In genomic region chr2:137943035-137943830, GRCh38 we compare ENCODE assay signal across 20 cellular contexts. TPM values are rescaled to one million over a fixed set of nuclear protein-coding genes. Genes with fewer than 3 reads are reported as not detected.
"Had no signal": no experiment of that assay in that cellular context is flagged by ENCODE, and none has a peak within 500 bp of the region (broad histone marks: within the 10 kb centered on the region; RNA-seq: fewer than 3 reads in every experiment).

No MANE protein-coding gene starts in this region.

- H3K36me3 ChIP-seq: colonic mucosa, stomach, upper lobe of left lung had no signal

- ATAC-seq: activated CD4-positive, alpha-beta T cell treated with anti-CD3 and anti-CD28 coated beads for 36 hours; activated CD8-positive, alpha-beta T cell treated with anti-CD3 and anti-CD28 coated beads, Interleukin-2, amount 10 ng/mL, durations not matched to agents 7 days and 5 days; psoas muscle; right cardiac atrium had no signal

- H3K27me3 ChIP-seq: colonic mucosa, stomach, upper lobe of left lung had no signal

- H3K36me3 Mint-ChIP-seq: brain, naive B cell had no signal

- H3K4me3 ChIP-seq: colonic mucosa, psoas muscle, skin epidermis, stomach, upper lobe of left lung had no signal

- H3K9me3 ChIP-seq: colonic mucosa, psoas muscle, stomach, upper lobe of left lung had no signal

- DNase-seq: activated CD4-positive, alpha-beta T cell treated with anti-CD3 and anti-CD28 coated beads for 36 hours; activated CD8-positive, alpha-beta T cell treated with anti-CD3 and anti-CD28 coated beads, Interleukin-2, amount 10 ng/mL, durations not matched to agents 7 days and 5 days; activated naive CD4-positive, alpha-beta T cell treated with anti-CD3 and anti-CD28 coated beads for 36 hours; activated T-cell treated with anti-CD3 and anti-CD28 coated beads, Interleukin-2, amount 50 U/mL, for 24 hours; colonic mucosa; erythroblast; foreskin melanocyte; glutamatergic neuron; hypothalamus; islet precursor cell; naive B cell; psoas muscle; right cardiac atrium; stimulated activated CD4-positive, alpha-beta T cell treated with anti-CD3 and anti-CD28 coated beads, Interleukin-4, amount 100 ng/mL, for 1 hour; stomach; T-helper 2 cell; upper lobe of left lung had no signal

- H3K27me3 Mint-ChIP-seq: activated T-cell treated with anti-CD3 and anti-CD28 coated beads, Interleukin-2, amount 50 U/mL, for 24 hours; brain; central memory CD8-positive, alpha-beta T cell had no signal

- H3K4me1 Mint-ChIP-seq: activated CD4-positive, alpha-beta T cell treated with anti-CD3 and anti-CD28 coated beads for 36 hours; central memory CD8-positive, alpha-beta T cell; naive B cell had no signal

- H3K27ac Mint-ChIP-seq: activated CD4-positive, alpha-beta T cell treated with anti-CD3 and anti-CD28 coated beads for 36 hours; activated CD8-positive, alpha-beta T cell treated with anti-CD3 and anti-CD28 coated beads, Interleukin-2, amount 10 ng/mL, durations not matched to agents 7 days and 5 days; activated naive CD4-positive, alpha-beta T cell treated with anti-CD3 and anti-CD28 coated beads for 36 hours; activated T-cell treated with anti-CD3 and anti-CD28 coated beads, Interleukin-2, amount 50 U/mL, for 24 hours had no signal

- H3K4me1 ChIP-seq: psoas muscle had no signal

- H3K4me3 Mint-ChIP-seq: activated CD4-positive, alpha-beta T cell treated with anti-CD3 and anti-CD28 coated beads for 36 hours; activated CD8-positive, alpha-beta T cell treated with anti-CD3 and anti-CD28 coated beads, Interleukin-2, amount 10 ng/mL, durations not matched to agents 7 days and 5 days; activated naive CD4-positive, alpha-beta T cell treated with anti-CD3 and anti-CD28 coated beads for 36 hours; activated T-cell treated with anti-CD3 and anti-CD28 coated beads, Interleukin-2, amount 50 U/mL, for 24 hours; central memory CD8-positive, alpha-beta T cell; naive B cell had no signal

- H3K9me3 Mint-ChIP-seq: activated naive CD4-positive, alpha-beta T cell treated with anti-CD3 and anti-CD28 coated beads for 36 hours; activated T-cell treated with anti-CD3 and anti-CD28 coated beads, Interleukin-2, amount 50 U/mL, for 24 hours; brain; central memory CD8-positive, alpha-beta T cell; naive B cell had no signal

- H3K27ac ChIP-seq: colonic mucosa, psoas muscle, skin epidermis, stomach had no signal

RNA-seq across cellular contexts. Expression of gene HNMT, which starts 21.0 kb away (rescaled TPM):
- total RNA-seq: activated CD4-positive, alpha-beta T cell treated with anti-CD3 and anti-CD28 coated beads for 36 hours; activated CD8-positive, alpha-beta T cell treated with anti-CD3 and anti-CD28 coated beads, Interleukin-2, amount 10 ng/mL, durations not matched to agents 7 days and 5 days; activated naive CD4-positive, alpha-beta T cell treated with anti-CD3 and anti-CD28 coated beads for 36 hours had no signal
